ENCODE assay signal across 22 cellular contexts in genomic region chr14:58942516-58942915, GRCh38.
DNase-seq lines count a peak whose midpoint lies in the region; ATAC-seq and TF ChIP-seq lines count a peak whose summit lies in the region.
"Had no signal": no experiment of that assay in that cellular context is flagged by ENCODE, and none has a peak within 500 bp of the region (broad histone marks: within the 10 kb centered on the region; RNA-seq: fewer than 3 reads in every experiment).

No MANE protein-coding gene starts in this region.

- H3K36me3 Mint-ChIP-seq in nephron progenitor cell (ENCODE audit: low read depth), result peaks cover 9% of the 10 kb centered on the region
- no peaks in the 10 kb centered on the region for H3K36me3 Mint-ChIP-seq in activated T-helper 2 cell treated with anti-CD3 and anti-CD28 coated beads, Interferon-gamma antibody, Interleukin-2, Interleukin-4, amounts not matched to agents 10 μg/mL and 5 μg/mL and 100 μg/mL, durations not matched to agents 14 hours and 24 hours and 36 hours (ENCODE audit: low read depth)
- H3K36me3 Mint-ChIP-seq: neural progenitor cell had no signal

- no peak overlapping the region for H3K27ac ChIP-seq in RWPE1
- H3K27ac ChIP-seq in epithelial cell of prostate, result no peak overlapping the region
- H3K27ac ChIP-seq: adrenal gland, neural progenitor cell, prostate gland, stomach, upper lobe of left lung had no signal

- peak overlapping the region; percentile 10 for H3K4me3 Mint-ChIP-seq in nephron progenitor cell
- H3K4me3 Mint-ChIP-seq in activated T-helper 2 cell treated with anti-CD3 and anti-CD28 coated beads, Interferon-gamma antibody, Interleukin-2, Interleukin-4, amounts not matched to agents 10 μg/mL and 5 μg/mL and 100 μg/mL, durations not matched to agents 14 hours and 24 hours and 36 hours (ENCODE audit: low read depth), result no peak overlapping the region
- H3K4me3 Mint-ChIP-seq: neural progenitor cell, WTC11 had no signal

- DNase-seq in EH (ENCODE audit: low read depth) (peak; percentile 81), RWPE1 (ENCODE audit: low spot score) (peak; percentile 11), epithelial cell of prostate (ENCODE audit: low read depth, low spot score) (peak; percentile 60), nephron progenitor cell (no peak), DMS 273 treated with DMSO at 0.1 percent for 48 hours (lab: John Stamatoyannopoulos, UW) (no peak), GF-D8 (lab: John Stamatoyannopoulos, UW) (no peak)
- DNase-seq in activated T-helper 2 cell treated with anti-CD3 and anti-CD28 coated beads, Interferon-gamma antibody, Interleukin-2, Interleukin-4, amounts not matched to agents 10 μg/mL and 5 μg/mL and 100 μg/mL, durations not matched to agents 14 hours and 24 hours and 36 hours (ENCODE audit: low spot score), result no peak
- DNase-seq: activated CD4-positive, alpha-beta T cell treated with anti-CD3 and anti-CD28 coated beads, Interleukin-2, amount 50 U/mL, for 48 hours; activated gamma-delta T cell; adrenal gland; AML-193; NCI-H1048; NCI-H2029; NCI-H446 treated with DMSO at 0.1 percent for 48 hours; NK-92 treated with Interleukin-12 subunit alpha and Interleukin-12 subunit beta, amount 100 ng/mL, for 24 hours; SK-N-SH; stomach had no signal

- H3K9me3 Mint-ChIP-seq in nephron progenitor cell, result peaks cover 20% of the 10 kb centered on the region
- H3K9me3 Mint-ChIP-seq in activated T-helper 2 cell treated with anti-CD3 and anti-CD28 coated beads, Interferon-gamma antibody, Interleukin-2, Interleukin-4, amounts not matched to agents 10 μg/mL and 5 μg/mL and 100 μg/mL, durations not matched to agents 14 hours and 24 hours and 36 hours, result no peaks in the 10 kb centered on the region

- peaks cover 7% of the 10 kb centered on the region for H3K27me3 Mint-ChIP-seq in nephron progenitor cell (ENCODE audit: low read depth, poor library complexity)
- peaks cover 6% of the 10 kb centered on the region for H3K27me3 Mint-ChIP-seq in activated T-helper 2 cell treated with anti-CD3 and anti-CD28 coated beads, Interferon-gamma antibody, Interleukin-2, Interleukin-4, amounts not matched to agents 10 μg/mL and 5 μg/mL and 100 μg/mL, durations not matched to agents 14 hours and 24 hours and 36 hours (ENCODE audit: low read depth)

- peaks cover 64% of the 10 kb centered on the region for H3K4me1 Mint-ChIP-seq in nephron progenitor cell
- H3K4me1 Mint-ChIP-seq in activated T-helper 2 cell treated with anti-CD3 and anti-CD28 coated beads, Interferon-gamma antibody, Interleukin-2, Interleukin-4, amounts not matched to agents 10 μg/mL and 5 μg/mL and 100 μg/mL, durations not matched to agents 14 hours and 24 hours and 36 hours (ENCODE audit: low read depth), result no peaks in the 10 kb centered on the region

- POLR2A ChIA-PET in RWPE1 (lab: Yijun Ruan, JAX; ENCODE audit: low non-redundant PET), result no interaction called here

- peak overlapping the region; percentile 30 for H3K27ac Mint-ChIP-seq in nephron progenitor cell
- no peak overlapping the region for H3K27ac Mint-ChIP-seq in activated T-helper 2 cell treated with anti-CD3 and anti-CD28 coated beads, Interferon-gamma antibody, Interleukin-2, Interleukin-4, amounts not matched to agents 10 μg/mL and 5 μg/mL and 100 μg/mL, durations not matched to agents 14 hours and 24 hours and 36 hours
- H3K27ac Mint-ChIP-seq: neural progenitor cell, WTC11 had no signal

- intact Hi-C loops in activated T-helper 2 cell treated with anti-CD3 and anti-CD28 coated beads, Interferon-gamma antibody, Interleukin-2, Interleukin-4, amounts not matched to agents 10 μg/mL and 5 μg/mL and 100 μg/mL, durations not matched to agents 14 hours and 24 hours and 36 hours (cut with micrococcal nuclease), result no loop called here

- TF ChIP-seq CTCF in RWPE1 (conservative IDR thresholded peaks at IDR 0.05; ENCODE audit: low read depth) (no peak), nephron progenitor cell (IDR thresholded peaks at IDR 0.05) (no peak)

- CTCF ChIA-PET in RWPE1 (lab: Yijun Ruan, JAX), result no interaction called here

- no peak for ATAC-seq in HG03175 (IDR thresholded peaks at IDR 0.05; ENCODE audit: unreplicated experiment)
- ATAC-seq: WTC11 had no signal

Comparison
In these comparisons a context has a peak if more than half of its experiments do, and no peak if none do; other contexts are left out.
1. DNase-seq: peak in EH (single experiment), RWPE1 (single experiment) and epithelial cell of prostate (single experiment); none in nephron progenitor cell (single experiment), DMS 273 treated with DMSO at 0.1 percent for 48 hours (single experiment), GF-D8 (single experiment) and activated T-helper 2 cell treated with anti-CD3 and anti-CD28 coated beads, Interferon-gamma antibody, Interleukin-2, Interleukin-4, amounts not matched to agents 10 μg/mL and 5 μg/mL and 100 μg/mL, durations not matched to agents 14 hours and 24 hours and 36 hours (single experiment).